In genomic region chr6:157443066-157443800, GRCh38 we compare ENCODE assay signal across 9 cellular contexts.
DNase-seq lines count a peak whose midpoint lies in the region; ATAC-seq, FAIRE-seq and TF ChIP-seq lines count a peak whose summit lies in the region.
"Had no signal": no experiment of that assay in that cellular context is flagged by ENCODE, and none has a peak within 500 bp of the region (broad histone marks: within the 10 kb centered on the region; RNA-seq: fewer than 3 reads in every experiment).

No MANE protein-coding gene starts in this region.

- FAIRE-seq in HepG2 (lab: Jason Lieb, UNC), result peak; percentile 23
- no peak for FAIRE-seq in urothelium cell line (lab: Jason Lieb, UNC)

- TF ChIP-seq POLR2A in HepG2 (IDR thresholded peaks at IDR 0.05; ENCODE audit: insufficient read depth in 1 of 2, low read depth in 2 of 2, low read length in 2 of 2) (no peak), right lobe of liver (IDR thresholded peaks at IDR 0.05) (no peak)

- CTCF ChIA-PET in HepG2 (lab: Yijun Ruan, JAX; ENCODE audit: low intra/inter-chr PET ratio, low total read pairs), result no interaction called here
- CTCF ChIA-PET in activated CD4-positive, alpha-beta memory T cell treated with anti-CD3 and anti-CD28 coated beads for 36 hours (lab: Charles Lee), result interaction anchor here (1.1 kb wide), 1 partner anchor 14 kb away, joined by 3 read pairs; no protein-coding TSS in a partner anchor

- no peak overlapping the region for H3K4me3 ChIP-seq in HepG2 (replicated peaks in 1 of 3; ENCODE audit: insufficient read depth in 1 of 3, low read depth in 2 of 3, low read length in 3 of 3)
- no peak overlapping the region for H3K4me3 ChIP-seq in right lobe of liver

- intact Hi-C loops in HepG2 (cut with micrococcal nuclease; ENCODE audit: unreplicated experiment) (no loop called here), right lobe of liver (cut with DNase I) (no loop called here)
- intact Hi-C loops in activated CD4-positive, alpha-beta memory T cell treated with anti-CD3 and anti-CD28 coated beads for 36 hours (cut with micrococcal nuclease), result loop anchor here (1.0 kb wide), 1 partner anchor 18 kb away; no protein-coding TSS in a partner anchor

- peaks cover 10% of the 10 kb centered on the region for H3K36me3 Mint-ChIP-seq in activated CD4-positive, alpha-beta memory T cell treated with anti-CD3 and anti-CD28 coated beads for 36 hours
- no peaks in the 10 kb centered on the region for H3K36me3 Mint-ChIP-seq in naive thymus-derived CD8-positive, alpha-beta T cell

- H3K9me3 ChIP-seq in HepG2 (ENCODE audit: low read length) (no peaks in the 10 kb centered on the region), right lobe of liver (no peaks in the 10 kb centered on the region)

- H3K4me3 Mint-ChIP-seq in activated CD4-positive, alpha-beta memory T cell treated with anti-CD3 and anti-CD28 coated beads for 36 hours, result no peak overlapping the region
- H3K4me3 Mint-ChIP-seq in naive thymus-derived CD8-positive, alpha-beta T cell, result no peak overlapping the region
- H3K4me3 Mint-ChIP-seq: dendritic cell treated with granulocyte-macrophage colony-stimulating factor and Interleukin-4, amounts not matched to agents 40 ng/mL and 50 ng/mL, for 4 days had no signal

- no peak overlapping the region for H3K4me2 ChIP-seq in HepG2 (ENCODE audit: low read depth, low read length)

- H3K27ac ChIP-seq in HepG2 (ENCODE audit: extremely low read length, insufficient read depth, low read length) (no peak overlapping the region), right lobe of liver (no peak overlapping the region)

- TF ChIP-seq CTCF in HepG2 (CRISPR knock-in tag; IDR thresholded peaks at IDR 0.05) (no peak), right lobe of liver (IDR thresholded peaks at IDR 0.05) (no peak)

- H3K9me3 Mint-ChIP-seq in activated CD4-positive, alpha-beta memory T cell treated with anti-CD3 and anti-CD28 coated beads for 36 hours, result peaks cover 19% of the 10 kb centered on the region
- H3K9me3 Mint-ChIP-seq in naive thymus-derived CD8-positive, alpha-beta T cell, result peaks cover 0 to 5% (median 0%) of the 10 kb centered on the region in 9 donors

- peaks cover 16% of the 10 kb centered on the region for H3K4me1 Mint-ChIP-seq in activated CD4-positive, alpha-beta memory T cell treated with anti-CD3 and anti-CD28 coated beads for 36 hours (ENCODE audit: low read depth)
- peaks cover 0 to 2% (median 0%) of the 10 kb centered on the region in 4 donors for H3K4me1 Mint-ChIP-seq in naive thymus-derived CD8-positive, alpha-beta T cell

- H3K4me1 ChIP-seq in HepG2 (ENCODE audit: insufficient read depth, low read length) (no peaks in the 10 kb centered on the region), right lobe of liver (peaks cover 0 to 10% (median 4%) of the 10 kb centered on the region in 4 donors)

- no peak overlapping the region for H2AFZ ChIP-seq in HepG2 (ENCODE audit: low read length)

- in situ Hi-C loops in HepG2 (cut with HindIII; ENCODE audit: extremely low pct_ligation_motif_present, low pct_unique_long_range_greater_than_20kb) (no loop called here), G401 (cut with HindIII; ENCODE audit: low sequenced_read_pairs) (no loop called here)

- H3K27ac Mint-ChIP-seq in activated CD4-positive, alpha-beta memory T cell treated with anti-CD3 and anti-CD28 coated beads for 36 hours, result peak overlapping the region; percentile 0
- no peak overlapping the region for H3K27ac Mint-ChIP-seq in naive thymus-derived CD8-positive, alpha-beta T cell
- H3K27ac Mint-ChIP-seq: dendritic cell treated with granulocyte-macrophage colony-stimulating factor and Interleukin-4, amounts not matched to agents 40 ng/mL and 50 ng/mL, for 4 days had no signal

- TF ChIP-seq EP300 in HepG2 (IDR thresholded peaks at IDR 0.05; ENCODE audit: low read depth in 2 of 2, low read length in 2 of 2) (no peak), HepG2 (CRISPR knock-in tag; IDR thresholded peaks at IDR 0.05; ENCODE audit: borderline replicate concordance) (no peak)

- H3K79me2 ChIP-seq in HepG2 (ENCODE audit: insufficient read depth, low read length), result no peaks in the 10 kb centered on the region

- POLR2A ChIA-PET in HepG2 (lab: Yijun Ruan, JAX), result no interaction called here
- POLR2A ChIA-PET in activated CD4-positive, alpha-beta memory T cell treated with anti-CD3 and anti-CD28 coated beads for 36 hours (lab: Charles Lee), result interaction anchor here (0.9 to 1.5 kb wide), 2 partner anchors 14 to 22 kb away, joined by 3 to 10 read pairs; no protein-coding TSS in a partner anchor
- POLR2A ChIA-PET in naive thymus-derived CD8-positive, alpha-beta T cell (lab: Charles Lee), result no interaction called here

- no peaks in the 10 kb centered on the region for H3K27me3 ChIP-seq in HepG2 (ENCODE audit: control insufficient read depth in 1 of 2, insufficient read depth in 2 of 2, low read length in 2 of 2)
- no peaks in the 10 kb centered on the region for H3K27me3 ChIP-seq in right lobe of liver

- no peaks in the 10 kb centered on the region for H3K36me3 ChIP-seq in HepG2 (replicated peaks in 1 of 2; ENCODE audit: control insufficient read depth in 1 of 2, insufficient read depth in 2 of 2, low read length in 2 of 2)
- no peaks in the 10 kb centered on the region for H3K36me3 ChIP-seq in right lobe of liver

- WGBS in HepG2 (ENCODE audit: low lambda C conversion rate), result 77% methylated on average over 6 of the region's 6 CpGs
- WGBS in right lobe of liver (ENCODE audit: insufficient coverage, low coverage, low lambda C conversion rate, missing lambda C conversion rate), result 78% methylated on average over 5 of the region's 6 CpGs

- ATAC-seq in HepG2, result no peak
- no peak for ATAC-seq in right lobe of liver
- peak; percentile 51 for ATAC-seq in HG03025 (IDR thresholded peaks at IDR 0.05; ENCODE audit: low FRiP score, unreplicated experiment)
- ATAC-seq in naive thymus-derived CD8-positive, alpha-beta T cell, result no peak

- H4K20me1 ChIP-seq in HepG2 (ENCODE audit: insufficient read depth, low read length), result no peaks in the 10 kb centered on the region

- DNase-seq in HepG2 (ENCODE audit: low spot score) (no peak), right lobe of liver (no peak), urothelium cell line (ENCODE audit: low spot score) (peak; percentile 26), G401 (ENCODE audit: low spot score) (no peak)
- peak; percentile 49 for DNase-seq in activated CD4-positive, alpha-beta memory T cell treated with anti-CD3 and anti-CD28 coated beads for 36 hours
- no peak for DNase-seq in naive thymus-derived CD8-positive, alpha-beta T cell
- DNase-seq in activated effector memory CD4-positive, alpha-beta T cell treated with Interleukin-2 at 50 U/mL for 16 hours, result no peak

- peaks cover 2% of the 10 kb centered on the region for H3K27me3 Mint-ChIP-seq in activated CD4-positive, alpha-beta memory T cell treated with anti-CD3 and anti-CD28 coated beads for 36 hours
- no peaks in the 10 kb centered on the region for H3K27me3 Mint-ChIP-seq in naive thymus-derived CD8-positive, alpha-beta T cell
- H3K27me3 Mint-ChIP-seq: dendritic cell treated with granulocyte-macrophage colony-stimulating factor and Interleukin-4, amounts not matched to agents 40 ng/mL and 50 ng/mL, for 4 days had no signal

- TF ChIP-seq RAD21 in HepG2 (CRISPR knock-in tag; IDR thresholded peaks at IDR 0.05), result no peak

- no TSS peak for BruUV-seq in HepG2 (replicated peaks; lab: Mats Ljungman, UMichigan)

- H3K9ac ChIP-seq in HepG2 (ENCODE audit: insufficient read depth, low read depth, low read length), result no peak overlapping the region

TF ChIP-seq in HepG2, 621 proteins besides CTCF, POLR2A, EP300 and RAD21 (continues in another document):
- TF ChIP-seq UBTF (CRISPR knock-in tag; IDR thresholded peaks at IDR 0.05) (no peak), MEIS1 (CRISPR knock-in tag; IDR thresholded peaks at IDR 0.05; ENCODE audit: borderline replicate concordance) (no peak), HNRNPH1 (optimal IDR thresholded peaks at IDR 0.05; ENCODE audit: low read depth, low read length) (no peak), GMEB2 (CRISPR knock-in tag; IDR thresholded peaks at IDR 0.05; ENCODE audit: low read depth) (no peak), SP140L (CRISPR knock-in tag; IDR thresholded peaks at IDR 0.05; ENCODE audit: borderline replicate concordance) (no peak), CHD2 (IDR thresholded peaks at IDR 0.05; ENCODE audit: low read depth, low read length) (no peak)

Comparison
In these comparisons a context has a peak if more than half of its experiments do, and no peak if none do; other contexts are left out.
1. DNase-seq: peak in activated CD4-positive, alpha-beta memory T cell treated with anti-CD3 and anti-CD28 coated beads for 36 hours (single experiment) and urothelium cell line (single experiment); none in HepG2 (single experiment), right lobe of liver (0 of 3), G401 (single experiment), naive thymus-derived CD8-positive, alpha-beta T cell (0 of 10) and activated effector memory CD4-positive, alpha-beta T cell treated with Interleukin-2 at 50 U/mL for 16 hours (single experiment).